11 cellular contexts compared by ENCODE assay signal in the genomic region with DNA sequence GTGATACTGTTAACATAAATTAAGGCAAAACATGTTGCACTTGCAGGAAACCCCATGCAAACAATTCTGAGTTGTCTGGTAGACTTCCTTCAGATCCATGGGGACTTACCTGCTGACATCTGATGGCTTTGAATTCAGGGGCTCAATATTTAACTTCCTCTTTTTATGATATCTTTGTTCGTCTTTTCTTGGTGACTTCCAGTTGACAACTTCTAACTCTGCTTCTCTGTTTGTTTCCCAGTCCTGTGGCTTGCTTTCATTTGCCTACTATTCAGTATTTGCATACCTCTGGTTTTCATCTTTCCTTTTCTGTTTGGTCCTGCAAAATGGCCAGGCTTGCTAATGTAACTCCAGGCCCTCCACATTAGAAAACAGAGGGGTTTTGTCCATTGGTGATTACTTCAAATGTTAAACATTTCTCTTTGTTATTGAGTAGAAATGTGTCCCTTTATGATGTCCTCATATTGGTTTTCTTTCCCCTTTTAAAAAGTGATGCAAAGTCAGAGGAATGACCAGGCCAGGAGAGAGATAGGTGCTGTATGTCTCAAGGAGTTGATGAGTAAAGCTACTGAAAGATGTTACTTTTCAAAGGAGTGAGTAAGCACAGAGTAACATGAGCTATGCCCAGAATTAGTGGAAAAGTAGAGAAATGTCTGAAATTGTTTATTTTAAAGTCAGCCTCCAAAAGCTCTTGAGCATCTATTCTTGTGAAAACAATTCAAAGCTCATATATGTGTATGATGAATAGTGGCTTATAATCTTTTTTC.
A peak's percentile ranks its signal among the peaks of the same experiment; 100 is the strongest.
DNase-seq lines count a peak whose midpoint lies in the region; ATAC-seq, FAIRE-seq and TF ChIP-seq lines count a peak whose summit lies in the region.
"Had no signal": no experiment of that assay in that cellular context is flagged by ENCODE, and none has a peak within 500 bp of the region (broad histone marks: within the 10 kb centered on the region; RNA-seq: fewer than 3 reads in every experiment).

No MANE protein-coding gene starts in this region.

- H4K8ac ChIP-seq in IMR-90 (ENCODE audit: low read depth in 2 of 2, low read length in 2 of 2) = peak overlapping the region in 1 of 2 experiments; percentile 15; a peak in 1 of 4 replicates

- H3K4me3 ChIP-seq in IMR-90 (ENCODE audit: insufficient read depth, low read depth, low read length) (no peak overlapping the region), astrocyte (ENCODE audit: insufficient read depth, low read depth, low read length) (no peak overlapping the region), spleen (no peak overlapping the region)

- in situ Hi-C loops in IMR-90 (cut with MboI; ENCODE audit: low sequenced_read_pairs) = no loop called here

- POLR2A ChIA-PET in IMR-90 (lab: Charles Lee; ENCODE audit: unreplicated experiment) = no interaction called here

- no peak overlapping the region for H4K5ac ChIP-seq in IMR-90 (ENCODE audit: low read depth, low read length)

- 100% methylated on average over 1 of the region's 1 CpG; no CpG with 5 or more reads in 1 of the 2 experiments for WGBS in IMR-90 (ENCODE audit: extremely low coverage in 2 of 2, insufficient read length in 1 of 2), 2 experiments
- WGBS in spleen, 5 donors = 21 to 45% (median 39%) methylated on average over 1 of the region's 1 CpG

- dilution Hi-C loops in IMR-90 (cut with HindIII; ENCODE audit: low sequenced_read_pairs, unreplicated experiment) = no loop called here

- peak; percentile 55 for FAIRE-seq in astrocyte (lab: Jason Lieb, UNC)

- TF ChIP-seq POLR2A in IMR-90 (IDR thresholded peaks at IDR 0.05; ENCODE audit: low read depth, low read length) (no peak), spleen (IDR thresholded peaks at IDR 0.05) (no peak)

- peak overlapping the region; percentile 5 for H3K27ac Mint-ChIP-seq in astrocyte (ENCODE audit: unreplicated experiment)
- H3K27ac Mint-ChIP-seq: activated CD8-positive, alpha-beta T cell treated with anti-CD3 and anti-CD28 coated beads for 36 hours; brain had no signal

- peak; percentile 90 for DNase-seq in IMR-90
- DNase-seq in astrocyte (ENCODE audit: low read depth) = peak; percentile 82
- DNase-seq in spleen = no peak
- DNase-seq in NCI-H2171 (lab: John Stamatoyannopoulos, UW) = no peak
- DNase-seq in NCI-H748 treated with DMSO at 0.1 percent for 48 hours (lab: John Stamatoyannopoulos, UW) = no peak
- DNase-seq in NCI-H2029 (lab: John Stamatoyannopoulos, UW) = no peak
- DNase-seq: activated CD8-positive, alpha-beta T cell treated with anti-CD3 and anti-CD28 coated beads for 36 hours; NCI-H1105 treated with DMSO at 0.1 percent for 48 hours had no signal

- peaks cover 5% of the 10 kb centered on the region for H3K9me3 Mint-ChIP-seq in astrocyte (ENCODE audit: unreplicated experiment)
- H3K9me3 Mint-ChIP-seq: activated CD8-positive, alpha-beta T cell treated with anti-CD3 and anti-CD28 coated beads for 36 hours had no signal

- peaks cover 30% of the 10 kb centered on the region for H3K79me2 ChIP-seq in astrocyte (ENCODE audit: insufficient read depth, low read length)

- TF ChIP-seq CTCF in IMR-90 (conservative IDR thresholded peaks at IDR 0.05; ENCODE audit: low read depth, low read length) (no peak), astrocyte (IDR thresholded peaks at IDR 0.05; ENCODE audit: insufficient read depth, low read depth, low read length) (no peak), spleen (IDR thresholded peaks at IDR 0.05 in 8 of 11, conservative IDR thresholded peaks at IDR 0.05 in 3 of 11) (no peak)

- TF ChIP-seq RAD21 in IMR-90 (IDR thresholded peaks at IDR 0.05; ENCODE audit: low read length) = 0 out of 2 replicates have a peak, but pooled peaks have one; percentile 1

- H3K23ac ChIP-seq in IMR-90 (ENCODE audit: low read depth, low read length) = no peak overlapping the region

- H3K9ac ChIP-seq in IMR-90 (ENCODE audit: low read depth, low read length) = no peak overlapping the region
- H3K9ac ChIP-seq in astrocyte (ENCODE audit: low read length) = no peak overlapping the region

- H3K27me3 ChIP-seq in IMR-90 (ENCODE audit: control insufficient read depth, insufficient read depth, low read length) (no peaks in the 10 kb centered on the region), astrocyte (ENCODE audit: insufficient read depth, low read length) (no peaks in the 10 kb centered on the region), spleen (replicated peaks in 1 of 7) (no peaks in the 10 kb centered on the region)

- no peak overlapping the region for H2AFZ ChIP-seq in IMR-90 (replicated peaks; ENCODE audit: low read length, poor library complexity)
- no peak overlapping the region for H2AFZ ChIP-seq in astrocyte (ENCODE audit: low read depth, low read length)

- H4K91ac ChIP-seq in IMR-90 (ENCODE audit: insufficient read depth, low read depth, low read length) = no peak overlapping the region

- peaks cover 32% of the 10 kb centered on the region for H4K20me1 ChIP-seq in IMR-90 (ENCODE audit: insufficient read depth, low read length)
- H4K20me1 ChIP-seq in astrocyte (ENCODE audit: insufficient read depth, low read length) = peaks cover 14% of the 10 kb centered on the region

- BruUV-seq in IMR-90 (replicated peaks; lab: Mats Ljungman, UMichigan) = no TSS peak

- peak overlapping the region; percentile 12; the same call in 1 of the 2 replicates for H3K14ac ChIP-seq in IMR-90 (replicated peaks; ENCODE audit: low read depth, low read length)

- H3K9me1 ChIP-seq in IMR-90 (ENCODE audit: insufficient read depth, low read length) = peaks cover 17% of the 10 kb centered on the region

- peaks cover 16% of the 10 kb centered on the region for H3K4me1 ChIP-seq in IMR-90 (ENCODE audit: control insufficient read depth, insufficient read depth, low read length)
- H3K4me1 ChIP-seq in astrocyte (ENCODE audit: insufficient read depth, low read length) = peaks cover 18% of the 10 kb centered on the region
- H3K4me1 ChIP-seq in spleen = peaks cover 0 to 35% (median 9%) of the 10 kb centered on the region in 6 donors

- peak overlapping the region; percentile 22; the same call in 1 of the 2 replicates for H3K4ac ChIP-seq in IMR-90 (ENCODE audit: low read depth, low read length)

- peaks cover 23 to 65% of the 10 kb centered on the region in 2 experiments for H3K79me1 ChIP-seq in IMR-90 (ENCODE audit: low read depth in 1 of 2, low read length in 2 of 2)

- H2AK9ac ChIP-seq in IMR-90 (replicated peaks; ENCODE audit: low read depth, low read length, poor library complexity) = no peak overlapping the region

- peaks cover 14% of the 10 kb centered on the region for H3K36me3 Mint-ChIP-seq in astrocyte (ENCODE audit: low read depth, unreplicated experiment)

- peak overlapping the region; percentile 31; the same call in 1 of the 2 replicates for H3K4me2 ChIP-seq in IMR-90 (ENCODE audit: low read depth, low read length)
- H3K4me2 ChIP-seq in astrocyte (ENCODE audit: low read length) = peak overlapping the region; percentile 2

- H3K56ac ChIP-seq in IMR-90 (ENCODE audit: extremely low read depth, insufficient read depth, low read length) = peak overlapping the region; percentile 8; the same call in 1 of the 2 replicates

- H2BK120ac ChIP-seq in IMR-90 (ENCODE audit: low read depth, low read length) = no peak overlapping the region; the same call in 1 of the 2 replicates

- H3K4me1 Mint-ChIP-seq in astrocyte (ENCODE audit: low read depth, unreplicated experiment) = peaks cover 29% of the 10 kb centered on the region

- peak; percentile 62 for ATAC-seq in GM18907 (IDR thresholded peaks at IDR 0.05; ENCODE audit: unreplicated experiment)
- peak; percentile 93 for ATAC-seq in IMR-90 (ENCODE audit: low read depth)
- ATAC-seq: activated CD8-positive, alpha-beta T cell treated with anti-CD3 and anti-CD28 coated beads for 36 hours had no signal

- intact Hi-C loops in IMR-90 (cut with micrococcal nuclease) (loop anchor here (5.0 kb wide), 1 partner anchor 748 kb away; no protein-coding TSS in a partner anchor), spleen (cut with DNase I; ENCODE audit: low total_unique reads) (no loop called here)

- H2BK20ac ChIP-seq in IMR-90 (ENCODE audit: low read depth, low read length) = peak overlapping the region; percentile 4; the same call in 1 of the 2 replicates

- no peaks in the 10 kb centered on the region for H3K27me3 Mint-ChIP-seq in astrocyte (ENCODE audit: low read depth, unreplicated experiment)
- H3K27me3 Mint-ChIP-seq: activated CD8-positive, alpha-beta T cell treated with anti-CD3 and anti-CD28 coated beads for 36 hours; brain had no signal

- no peak overlapping the region for H2BK15ac ChIP-seq in IMR-90 (ENCODE audit: low read depth, low read length)

- CTCF ChIA-PET in IMR-90 (lab: Yijun Ruan, JAX) = interaction anchor here (0.6 to 1.1 kb wide), 2 partner anchors 22 to 750 kb away, joined by 4 to 5 read pairs; no protein-coding TSS in a partner anchor

- H3K18ac ChIP-seq in IMR-90 (ENCODE audit: low read depth, low read length) = no peak overlapping the region; the same call in 1 of the 2 replicates

- peak overlapping the region; percentile 52 for H2BK5ac ChIP-seq in IMR-90 (ENCODE audit: low read depth, low read length, poor library complexity, severe bottlenecking)

- H3K4me3 Mint-ChIP-seq in astrocyte (ENCODE audit: unreplicated experiment) = no peak overlapping the region
- H3K4me3 Mint-ChIP-seq: activated CD8-positive, alpha-beta T cell treated with anti-CD3 and anti-CD28 coated beads for 36 hours; brain had no signal

- H3K36me3 ChIP-seq in IMR-90 (ENCODE audit: control insufficient read depth, insufficient read depth, low read length) (peaks cover 11% of the 10 kb centered on the region), astrocyte (ENCODE audit: insufficient read depth, low read length) (peaks cover 4% of the 10 kb centered on the region), spleen (peaks cover 0 to 40% (median 5%) of the 10 kb centered on the region in 6 donors)

- H3K27ac ChIP-seq in IMR-90 (ENCODE audit: insufficient read depth, low read length) (no peak overlapping the region), astrocyte (ENCODE audit: low read depth, low read length) (peak overlapping the region; percentile 22), spleen (peak overlapping the region in 5 of 8 donors; percentile 4 to 42 (median 36))
- H3K27ac ChIP-seq: RWPE1 had no signal

- H3K9me3 ChIP-seq in IMR-90 (ENCODE audit: control insufficient read depth, insufficient read depth, low read length) (no peaks in the 10 kb centered on the region), astrocyte (ENCODE audit: insufficient read depth, low read depth, low read length) (no peaks in the 10 kb centered on the region), spleen (no peaks in the 10 kb centered on the region)

- no peak overlapping the region for H2AK5ac ChIP-seq in IMR-90 (ENCODE audit: low read depth, low read length)

TF ChIP-seq in IMR-90, 13 proteins besides CTCF, POLR2A, EP300 and RAD21 (continues in another document):
- TF ChIP-seq MAFK (IDR thresholded peaks at IDR 0.05; ENCODE audit: low read depth, low read length) (no peak), RFX5 (IDR thresholded peaks at IDR 0.05; ENCODE audit: low read depth, low read length) (no peak), NFE2L2 (IDR thresholded peaks at IDR 0.05; ENCODE audit: low read depth, low read length) (0 out of 2 replicates have a peak, but pooled peaks have one; percentile 12), RCOR1 (IDR thresholded peaks at IDR 0.05; ENCODE audit: insufficient replicate concordance, low read length) (no peak), FOS (IDR thresholded peaks at IDR 0.05; ENCODE audit: low read depth, low read length) (peak; percentile 70), SMC3 (IDR thresholded peaks at IDR 0.05; ENCODE audit: low read depth, low read length) (no peak)

Comparison
In these comparisons a context has a peak if more than half of its experiments do, and no peak if none do; other contexts are left out.
1. DNase-seq: peak in IMR-90 (single experiment) and astrocyte (single experiment); none in spleen (single experiment), NCI-H2171 (single experiment), NCI-H748 treated with DMSO at 0.1 percent for 48 hours (single experiment) and NCI-H2029 (single experiment).